ENCODE assay signal across 11 cellular contexts in the genomic region with DNA sequence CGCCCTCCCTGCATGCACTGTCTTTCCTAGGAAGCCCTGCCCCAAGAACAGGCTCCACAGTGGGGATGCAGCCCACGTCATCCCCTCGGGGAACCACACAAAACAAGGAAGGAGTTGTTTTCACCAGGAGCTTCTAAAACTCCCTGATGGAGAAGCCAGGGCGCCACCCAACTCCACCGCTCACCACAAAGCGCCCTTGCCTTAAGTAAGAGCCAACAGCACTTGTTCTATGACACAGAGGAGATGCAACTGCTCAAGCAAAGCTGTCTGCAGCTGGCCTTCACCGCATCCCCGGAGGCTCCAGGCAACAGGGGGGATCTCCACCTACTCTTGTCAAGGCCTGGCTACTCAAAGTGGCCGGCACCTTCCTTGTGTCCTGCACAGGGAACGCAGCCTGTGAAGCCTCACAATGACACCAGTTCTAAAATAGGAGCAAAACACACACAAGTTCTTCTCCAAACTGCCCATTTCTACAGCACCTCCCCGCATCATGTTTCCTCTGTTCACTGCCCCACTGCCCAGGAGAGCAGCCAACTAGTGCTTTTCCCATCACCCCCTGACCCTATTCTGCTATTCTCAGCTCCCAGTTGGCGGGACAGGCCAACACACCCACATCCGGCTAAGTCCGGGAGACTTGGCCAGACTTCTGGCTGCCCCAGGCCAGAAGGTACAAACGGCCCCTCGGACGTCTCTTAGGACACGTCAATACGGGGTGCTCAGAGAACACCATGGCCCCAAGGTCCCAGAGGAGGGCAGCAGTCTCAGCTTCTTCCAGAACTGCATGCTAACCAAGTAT. TPM values are rescaled to one million over a fixed set of nuclear protein-coding genes. Genes with fewer than 3 reads are reported as not detected.
DNase-seq lines count a peak whose midpoint lies in the region; ATAC-seq and TF ChIP-seq lines count a peak whose summit lies in the region.
"Had no signal": no experiment of that assay in that cellular context is flagged by ENCODE, and none has a peak within 500 bp of the region (broad histone marks: within the 10 kb centered on the region; RNA-seq: fewer than 3 reads in every experiment).

No MANE protein-coding gene starts in this region.

- H3K36me3 ChIP-seq in upper lobe of right lung = peaks cover 13% of the 10 kb centered on the region

- TF ChIP-seq CTCF in neural crest cell (conservative IDR thresholded peaks at IDR 0.05) (no peak), upper lobe of right lung (IDR thresholded peaks at IDR 0.05) (no peak)

- intact Hi-C loops in upper lobe of right lung (cut with DNase I) = no loop called here

- no peaks in the 10 kb centered on the region for H3K27me3 Mint-ChIP-seq in activated CD4-positive, alpha-beta T cell treated with anti-CD3 and anti-CD28 coated beads, Interleukin-2, amount 10 ng/mL, durations not matched to agents 7 days and 5 days
- no peaks in the 10 kb centered on the region for H3K27me3 Mint-ChIP-seq in neural crest cell (ENCODE audit: low read depth)

- H3K9me3 ChIP-seq in upper lobe of right lung = no peaks in the 10 kb centered on the region

- H3K36me3 Mint-ChIP-seq in activated CD4-positive, alpha-beta T cell treated with anti-CD3 and anti-CD28 coated beads, Interleukin-2, amount 10 ng/mL, durations not matched to agents 7 days and 5 days (ENCODE audit: low read depth) = no peaks in the 10 kb centered on the region
- H3K36me3 Mint-ChIP-seq in neural crest cell (ENCODE audit: low read depth) = no peaks in the 10 kb centered on the region

- H3K27ac ChIP-seq in upper lobe of right lung = peak overlapping the region; percentile 76

- peaks cover 12% of the 10 kb centered on the region for H3K4me1 ChIP-seq in upper lobe of right lung

- CTCF ChIA-PET in activated CD4-positive, alpha-beta T cell treated with anti-CD3 and anti-CD28 coated beads, Interleukin-2, amount 10 ng/mL, durations not matched to agents 7 days and 5 days (lab: Charles Lee) = interaction anchor here (0.8 to 1.0 kb wide), 2 partner anchors 15 to 37 kb away, joined by 3 read pairs; no protein-coding TSS in a partner anchor

- H3K9me3 Mint-ChIP-seq in activated CD4-positive, alpha-beta T cell treated with anti-CD3 and anti-CD28 coated beads, Interleukin-2, amount 10 ng/mL, durations not matched to agents 7 days and 5 days = no peaks in the 10 kb centered on the region
- H3K9me3 Mint-ChIP-seq in neural crest cell = no peaks in the 10 kb centered on the region
- H3K9me3 Mint-ChIP-seq: activated naive CD4-positive, alpha-beta T cell treated with anti-CD3 and anti-CD28 coated beads for 36 hours had no signal

- DNase-seq in activated CD4-positive, alpha-beta T cell treated with anti-CD3 and anti-CD28 coated beads, Interleukin-2, amount 10 ng/mL, durations not matched to agents 7 days and 5 days = no peak
- DNase-seq in activated CD4-positive, alpha-beta T cell treated with anti-CD3 and anti-CD28 coated beads, Interleukin-2, amount 50 U/mL, for 1 hour = no peak
- DNase-seq in foreskin melanocyte = peak; percentile 89
- no peak for DNase-seq in neural crest cell (ENCODE audit: low read depth, low spot score)
- no peak for DNase-seq in upper lobe of right lung
- DNase-seq in DMS53 (lab: John Stamatoyannopoulos, UW) = no peak
- no peak for DNase-seq in NCI-H1105 (lab: John Stamatoyannopoulos, UW)
- DNase-seq: activated CD4-positive, alpha-beta T cell treated with anti-CD3 and anti-CD28 coated beads, Interleukin-2, amount 50 U/mL, for 48 hours; activated naive CD4-positive, alpha-beta T cell treated with anti-CD3 and anti-CD28 coated beads for 36 hours; NCI-H69 had no signal

- H3K27ac Mint-ChIP-seq in activated CD4-positive, alpha-beta T cell treated with anti-CD3 and anti-CD28 coated beads, Interleukin-2, amount 10 ng/mL, durations not matched to agents 7 days and 5 days = peak overlapping the region; percentile 58
- H3K27ac Mint-ChIP-seq in neural crest cell (ENCODE audit: unreplicated experiment) = peak overlapping the region; percentile 72
- H3K27ac Mint-ChIP-seq: activated naive CD4-positive, alpha-beta T cell treated with anti-CD3 and anti-CD28 coated beads for 36 hours had no signal

- no peak overlapping the region for H3K4me3 Mint-ChIP-seq in activated CD4-positive, alpha-beta T cell treated with anti-CD3 and anti-CD28 coated beads, Interleukin-2, amount 10 ng/mL, durations not matched to agents 7 days and 5 days
- H3K4me3 Mint-ChIP-seq in neural crest cell = peak overlapping the region; percentile 2
- H3K4me3 Mint-ChIP-seq: activated naive CD4-positive, alpha-beta T cell treated with anti-CD3 and anti-CD28 coated beads for 36 hours had no signal

- POLR2A ChIA-PET in activated CD4-positive, alpha-beta T cell treated with anti-CD3 and anti-CD28 coated beads, Interleukin-2, amount 10 ng/mL, durations not matched to agents 7 days and 5 days (lab: Charles Lee) = no interaction called here

- ATAC-seq in upper lobe of right lung = peak; percentile 55
- ATAC-seq in GM18868 (IDR thresholded peaks at IDR 0.05; ENCODE audit: unreplicated experiment) = no peak

- peaks cover 4% of the 10 kb centered on the region for H3K4me1 Mint-ChIP-seq in activated CD4-positive, alpha-beta T cell treated with anti-CD3 and anti-CD28 coated beads, Interleukin-2, amount 10 ng/mL, durations not matched to agents 7 days and 5 days
- peaks cover 26% of the 10 kb centered on the region for H3K4me1 Mint-ChIP-seq in neural crest cell

- H3K4me3 ChIP-seq in upper lobe of right lung = no peak overlapping the region

- no peaks in the 10 kb centered on the region for H3K27me3 ChIP-seq in upper lobe of right lung

RNA-seq across cellular contexts. Expression of a gene that starts 24.2 kb away (rescaled TPM):
- total RNA-seq in activated CD4-positive, alpha-beta T cell treated with anti-CD3 and anti-CD28 coated beads, Interleukin-2, amount 10 ng/mL, durations not matched to agents 7 days and 5 days = 10 to 100 TPM; 47.2 to 52.6 TPM
- total RNA-seq in neural crest cell = 47.7 and 50.0 TPM in 2 replicates
- 42.5 TPM for total RNA-seq in upper lobe of right lung

RNA-seq across cellular contexts. Expression of a gene that starts 29.8 kb away (rescaled TPM):
- under 1 TPM in 1 of 2 experiments, not detected in 1; 0.10 TPM for total RNA-seq in activated CD4-positive, alpha-beta T cell treated with anti-CD3 and anti-CD28 coated beads, Interleukin-2, amount 10 ng/mL, durations not matched to agents 7 days and 5 days
- total RNA-seq in neural crest cell (46.5 TPM in 2 replicates), upper lobe of right lung (48.4 TPM)

RNA-seq across cellular contexts. Expression of a gene that starts 36.2 kb away (rescaled TPM):
- 10 to 100 TPM; 37.7 to 38.9 TPM for total RNA-seq in activated CD4-positive, alpha-beta T cell treated with anti-CD3 and anti-CD28 coated beads, Interleukin-2, amount 10 ng/mL, durations not matched to agents 7 days and 5 days
- total RNA-seq in neural crest cell (41.5 and 45.4 TPM in 2 replicates), upper lobe of right lung (30.6 TPM)

RNA-seq across cellular contexts. Expression of a gene that starts 48.6 kb away (rescaled TPM):
- total RNA-seq in activated CD4-positive, alpha-beta T cell treated with anti-CD3 and anti-CD28 coated beads, Interleukin-2, amount 10 ng/mL, durations not matched to agents 7 days and 5 days = 10 to 100 TPM; 41.1 to 45.6 TPM
- total RNA-seq in neural crest cell (79.1 and 85.6 TPM in 2 replicates), upper lobe of right lung (11.6 TPM)

RNA-seq across cellular contexts. Expression of a gene that starts 48.9 kb away (rescaled TPM):
- total RNA-seq in activated CD4-positive, alpha-beta T cell treated with anti-CD3 and anti-CD28 coated beads, Interleukin-2, amount 10 ng/mL, durations not matched to agents 7 days and 5 days = 10 to 100 TPM; 31.5 to 35.8 TPM
- total RNA-seq in neural crest cell (35.8 and 36.7 TPM in 2 replicates), upper lobe of right lung (12.0 TPM)

Comparison
In these comparisons a context has a peak if more than half of its experiments do, and no peak if none do; other contexts are left out.
1. RNA of a gene that starts 29.8 kb away (total RNA-seq): 48.4 TPM in upper lobe of right lung (single experiment) and 46.5 TPM in neural crest cell; 0.10 TPM in activated CD4-positive, alpha-beta T cell treated with anti-CD3 and anti-CD28 coated beads, Interleukin-2, amount 10 ng/mL, durations not matched to agents 7 days and 5 days; every median in the first group is over 10 times any median in the second.